ENCODE assay signal across 26 cellular contexts in genomic region chr10:97763947-97764346, GRCh38. TPM values are rescaled to one million over a fixed set of nuclear protein-coding genes. Genes with fewer than 3 reads are reported as not detected.
"Had no signal": no experiment of that assay in that cellular context is flagged by ENCODE, and none has a peak within 500 bp of the region (broad histone marks: within the 10 kb centered on the region; RNA-seq: fewer than 3 reads in every experiment).

No MANE protein-coding gene starts in this region.

- DNase-seq: activated CD4-positive, alpha-beta T cell treated with anti-CD3 and anti-CD28 coated beads, Interleukin-2, amount 10 ng/mL, durations not matched to agents 24 days and 14 days; activated CD8-positive, alpha-beta T cell treated with anti-CD3 and anti-CD28 coated beads for 36 hours; activated gamma-delta T cell treated with Interleukin-2 at 50 U/mL for 16 hours; anterior cingulate cortex; brain microvascular endothelial cell; effector memory CD4-positive, alpha-beta T cell; glutamatergic neuron; hypothalamus; left ventricle myocardium inferior; ovary; stimulated activated CD4-positive, alpha-beta T cell treated with anti-CD3 and anti-CD28 coated beads, Interleukin-2, amount 100 ng/mL, for 48 hours; stimulated activated CD8-positive, alpha-beta memory T cell treated with anti-CD3 and anti-CD28 coated beads, Interleukin-4, amount 100 ng/mL, for 48 hours; stimulated activated naive B cell treated with anti-CD40 and anti-IgM and Interleukin-4, amounts not matched to agents 10 μg/mL and 1 μg/mL and 100 μg/mL, for 72 hours had no signal

- H3K27me3 Mint-ChIP-seq: activated CD8-positive, alpha-beta T cell treated with anti-CD3 and anti-CD28 coated beads for 36 hours had no signal

- H3K27ac ChIP-seq: brain microvascular endothelial cell, ovary, thoracic aorta, upper lobe of right lung, VCaP had no signal

- H3K4me3 Mint-ChIP-seq: activated CD4-positive, alpha-beta T cell treated with anti-CD3 and anti-CD28 coated beads, Interleukin-2, amount 10 ng/mL, durations not matched to agents 24 days and 14 days; activated CD8-positive, alpha-beta T cell treated with anti-CD3 and anti-CD28 coated beads for 36 hours; activated naive CD4-positive, alpha-beta T cell treated with anti-CD3 and anti-CD28 coated beads, Interleukin-2, amount 50 U/mL, for 24 hours; activated T-helper 1 cell treated with anti-CD3 and anti-CD28 coated beads, Interleukin-12 subunit alpha, Interleukin-12 subunit beta, Interleukin-2, Interleukin-4 antibody, amounts not matched to agents 30 ng/mL and 10 ng/mL and 1 ng/mL, durations not matched to agents 14 hours and 24 hours and 36 hours; central memory CD8-positive, alpha-beta T cell; mesothelial cell of epicardium; natural killer cell treated with Interleukin-12 subunit alpha and Interleukin-12 subunit beta and Interleukin-15 and Interleukin-18, amount 100 ng/mL, for 72 hours; stimulated activated naive B cell treated with anti-CD40 and anti-IgM and Interleukin-4, amounts not matched to agents 10 μg/mL and 1 μg/mL and 100 μg/mL, for 72 hours had no signal

- H3K36me3 ChIP-seq: ovary, thoracic aorta had no signal

- H3K9me3 Mint-ChIP-seq: activated CD4-positive, alpha-beta T cell treated with anti-CD3 and anti-CD28 coated beads, Interleukin-2, amount 10 ng/mL, durations not matched to agents 24 days and 14 days; activated CD8-positive, alpha-beta T cell treated with anti-CD3 and anti-CD28 coated beads for 36 hours; activated naive CD4-positive, alpha-beta T cell treated with anti-CD3 and anti-CD28 coated beads, Interleukin-2, amount 50 U/mL, for 24 hours; activated T-helper 1 cell treated with anti-CD3 and anti-CD28 coated beads, Interleukin-12 subunit alpha, Interleukin-12 subunit beta, Interleukin-2, Interleukin-4 antibody, amounts not matched to agents 30 ng/mL and 10 ng/mL and 1 ng/mL, durations not matched to agents 14 hours and 24 hours and 36 hours; central memory CD8-positive, alpha-beta T cell; mesothelial cell of epicardium; natural killer cell treated with Interleukin-12 subunit alpha and Interleukin-12 subunit beta and Interleukin-15 and Interleukin-18, amount 100 ng/mL, for 72 hours; stimulated activated naive B cell treated with anti-CD40 and anti-IgM and Interleukin-4, amounts not matched to agents 10 μg/mL and 1 μg/mL and 100 μg/mL, for 72 hours had no signal

- H3K36me3 Mint-ChIP-seq: natural killer cell treated with Interleukin-12 subunit alpha and Interleukin-12 subunit beta and Interleukin-15 and Interleukin-18, amount 100 ng/mL, for 72 hours had no signal

- H3K4me1 ChIP-seq: upper lobe of right lung had no signal

- ATAC-seq: activated CD4-positive, CD25-positive, alpha-beta regulatory T cell treated with anti-CD3 and anti-CD28 coated beads, Interleukin-2, amount 50 U/mL, for 24 hours; activated CD8-positive, alpha-beta T cell treated with anti-CD3 and anti-CD28 coated beads for 36 hours; natural killer cell treated with Interleukin-12 subunit alpha and Interleukin-12 subunit beta and Interleukin-15 and Interleukin-18, amount 100 ng/mL, for 72 hours; upper lobe of right lung had no signal

- H3K27me3 ChIP-seq: brain microvascular endothelial cell, ovary, upper lobe of right lung had no signal

- H3K9me3 ChIP-seq: esophagus muscularis mucosa, left ventricle myocardium inferior, ovary, thoracic aorta, upper lobe of right lung had no signal

- H3K4me1 Mint-ChIP-seq: activated CD4-positive, alpha-beta T cell treated with anti-CD3 and anti-CD28 coated beads, Interleukin-2, amount 10 ng/mL, durations not matched to agents 24 days and 14 days; mesothelial cell of epicardium had no signal

- H3K27ac Mint-ChIP-seq: activated CD4-positive, alpha-beta T cell treated with anti-CD3 and anti-CD28 coated beads, Interleukin-2, amount 10 ng/mL, durations not matched to agents 24 days and 14 days; activated CD8-positive, alpha-beta T cell treated with anti-CD3 and anti-CD28 coated beads for 36 hours; activated T-helper 1 cell treated with anti-CD3 and anti-CD28 coated beads, Interleukin-12 subunit alpha, Interleukin-12 subunit beta, Interleukin-2, Interleukin-4 antibody, amounts not matched to agents 30 ng/mL and 10 ng/mL and 1 ng/mL, durations not matched to agents 14 hours and 24 hours and 36 hours; mesothelial cell of epicardium had no signal

- H3K4me3 ChIP-seq: esophagus muscularis mucosa, left ventricle myocardium inferior, ovary, thoracic aorta, upper lobe of right lung had no signal

RNA-seq across cellular contexts. Expression of gene SFRP5, which starts 7.9 kb away (rescaled TPM):
- total RNA-seq: activated CD4-positive, alpha-beta T cell treated with anti-CD3 and anti-CD28 coated beads, Interleukin-2, amount 10 ng/mL, durations not matched to agents 24 days and 14 days; activated T-helper 1 cell treated with anti-CD3 and anti-CD28 coated beads, Interleukin-12 subunit alpha, Interleukin-12 subunit beta, Interleukin-2, Interleukin-4 antibody, amounts not matched to agents 30 ng/mL and 10 ng/mL and 1 ng/mL, durations not matched to agents 14 hours and 24 hours and 36 hours; dermis microvascular lymphatic vessel endothelial cell; lung microvascular endothelial cell; natural killer cell treated with Interleukin-12 subunit alpha and Interleukin-12 subunit beta and Interleukin-15 and Interleukin-18, amount 100 ng/mL, for 72 hours; T-helper 2 cell treated with Interferon-gamma antibody and Interleukin-4, amounts not matched to agents 100 ng/mL and 5 ng/mL, for 36 hours had no signal
